1 cellular context compared by ENCODE assay signal in genomic region chr16:85227924-85228462, GRCh38.
TF ChIP-seq lines count a peak whose summit lies in the region.

No MANE protein-coding gene starts in this region.

TF ChIP-seq in HEK293, 187 proteins besides CTCF, POLR2A, EP300 and RAD21 (continued from another document and continues in another):
- no peak for TF ChIP-seq BCL11B (tag by site-specific recombination; IDR thresholded peaks at IDR 0.05; ENCODE audit: low read depth)
- TF ChIP-seq ZNF544 (tag by site-specific recombination; IDR thresholded peaks at IDR 0.05), result no peak
- TF ChIP-seq ZNF530 (tag by site-specific recombination; IDR thresholded peaks at IDR 0.05; ENCODE audit: low read depth), result no peak
- TF ChIP-seq PRDM2 (tag by site-specific recombination; IDR thresholded peaks at IDR 0.05; ENCODE audit: borderline replicate concordance), result no peak
- no peak for TF ChIP-seq ZNF513 (tag by site-specific recombination; IDR thresholded peaks at IDR 0.05)
- TF ChIP-seq ZNF23 (tag by site-specific recombination; IDR thresholded peaks at IDR 0.05; ENCODE audit: borderline replicate concordance), result no peak
- peak; percentile 22; the same call in 1 of the 2 replicates for TF ChIP-seq ZBTB8A (tag by site-specific recombination; IDR thresholded peaks at IDR 0.05)
- TF ChIP-seq ZBTB20 (tag by site-specific recombination; IDR thresholded peaks at IDR 0.05), result peak; percentile 98
- TF ChIP-seq ZBTB7A (tag by site-specific recombination; IDR thresholded peaks at IDR 0.05; ENCODE audit: low read depth), result no peak
- no peak for TF ChIP-seq ZNF473 (tag by site-specific recombination; IDR thresholded peaks at IDR 0.05)
- no peak for TF ChIP-seq ZNF549 (tag by site-specific recombination; IDR thresholded peaks at IDR 0.05)
- TF ChIP-seq GLIS2 (tag by site-specific recombination; IDR thresholded peaks at IDR 0.05), result peak; percentile 59; the same call in 1 of the 2 replicates
- peak; percentile 95 for TF ChIP-seq OSR2 (tag by site-specific recombination; IDR thresholded peaks at IDR 0.05)
- no peak for TF ChIP-seq ZSCAN18 (tag by site-specific recombination; IDR thresholded peaks at IDR 0.05)
- no peak for TF ChIP-seq ZNF768 (tag by site-specific recombination; IDR thresholded peaks at IDR 0.05)
- TF ChIP-seq RBAK (tag by site-specific recombination; IDR thresholded peaks at IDR 0.05), result no peak
- peak; percentile 38 for TF ChIP-seq WT1 (tag by site-specific recombination; IDR thresholded peaks at IDR 0.05)
- TF ChIP-seq, protein P1, sequence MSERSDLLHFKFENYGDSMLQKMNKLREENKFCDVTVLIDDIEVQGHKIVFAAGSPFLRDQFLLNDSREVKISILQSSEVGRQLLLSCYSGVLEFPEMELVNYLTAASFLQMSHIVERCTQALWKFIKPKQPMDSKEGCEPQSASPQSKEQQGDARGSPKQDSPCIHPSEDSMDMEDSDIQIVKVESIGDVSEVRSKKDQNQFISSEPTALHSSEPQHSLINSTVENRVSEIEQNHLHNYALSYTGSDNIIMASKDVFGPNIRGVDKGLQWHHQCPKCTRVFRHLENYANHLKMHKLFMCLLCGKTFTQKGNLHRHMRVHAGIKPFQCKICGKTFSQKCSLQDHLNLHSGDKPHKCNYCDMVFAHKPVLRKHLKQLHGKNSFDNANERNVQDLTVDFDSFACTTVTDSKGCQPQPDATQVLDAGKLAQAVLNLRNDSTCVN (tag by site-specific recombination; optimal IDR thresholded peaks at IDR 0.05), result no peak
- TF ChIP-seq SCRT1 (tag by site-specific recombination; IDR thresholded peaks at IDR 0.05; ENCODE audit: borderline replicate concordance), result no peak
- TF ChIP-seq ZNF341 (tag by site-specific recombination; IDR thresholded peaks at IDR 0.05; ENCODE audit: low read depth), result peak; percentile 99
- TF ChIP-seq, protein P2, sequence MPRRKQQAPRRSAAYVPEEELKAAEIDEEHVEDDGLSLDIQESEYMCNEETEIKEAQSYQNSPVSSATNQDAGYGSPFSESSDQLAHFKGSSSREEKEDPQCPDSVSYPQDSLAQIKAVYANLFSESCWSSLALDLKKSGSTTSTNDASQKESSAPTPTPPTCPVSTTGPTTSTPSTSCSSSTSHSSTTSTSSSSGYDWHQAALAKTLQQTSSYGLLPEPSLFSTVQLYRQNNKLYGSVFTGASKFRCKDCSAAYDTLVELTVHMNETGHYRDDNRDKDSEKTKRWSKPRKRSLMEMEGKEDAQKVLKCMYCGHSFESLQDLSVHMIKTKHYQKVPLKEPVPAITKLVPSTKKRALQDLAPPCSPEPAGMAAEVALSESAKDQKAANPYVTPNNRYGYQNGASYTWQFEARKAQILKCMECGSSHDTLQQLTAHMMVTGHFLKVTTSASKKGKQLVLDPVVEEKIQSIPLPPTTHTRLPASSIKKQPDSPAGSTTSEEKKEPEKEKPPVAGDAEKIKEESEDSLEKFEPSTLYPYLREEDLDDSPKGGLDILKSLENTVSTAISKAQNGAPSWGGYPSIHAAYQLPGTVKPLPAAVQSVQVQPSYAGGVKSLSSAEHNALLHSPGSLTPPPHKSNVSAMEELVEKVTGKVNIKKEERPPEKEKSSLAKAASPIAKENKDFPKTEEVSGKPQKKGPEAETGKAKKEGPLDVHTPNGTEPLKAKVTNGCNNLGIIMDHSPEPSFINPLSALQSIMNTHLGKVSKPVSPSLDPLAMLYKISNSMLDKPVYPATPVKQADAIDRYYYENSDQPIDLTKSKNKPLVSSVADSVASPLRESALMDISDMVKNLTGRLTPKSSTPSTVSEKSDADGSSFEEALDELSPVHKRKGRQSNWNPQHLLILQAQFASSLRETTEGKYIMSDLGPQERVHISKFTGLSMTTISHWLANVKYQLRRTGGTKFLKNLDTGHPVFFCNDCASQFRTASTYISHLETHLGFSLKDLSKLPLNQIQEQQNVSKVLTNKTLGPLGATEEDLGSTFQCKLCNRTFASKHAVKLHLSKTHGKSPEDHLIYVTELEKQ (tag by site-specific recombination; IDR thresholded peaks at IDR 0.05; ENCODE audit: borderline replicate concordance), result no peak; the same call in 1 of the 2 replicates
- TF ChIP-seq, protein P3, sequence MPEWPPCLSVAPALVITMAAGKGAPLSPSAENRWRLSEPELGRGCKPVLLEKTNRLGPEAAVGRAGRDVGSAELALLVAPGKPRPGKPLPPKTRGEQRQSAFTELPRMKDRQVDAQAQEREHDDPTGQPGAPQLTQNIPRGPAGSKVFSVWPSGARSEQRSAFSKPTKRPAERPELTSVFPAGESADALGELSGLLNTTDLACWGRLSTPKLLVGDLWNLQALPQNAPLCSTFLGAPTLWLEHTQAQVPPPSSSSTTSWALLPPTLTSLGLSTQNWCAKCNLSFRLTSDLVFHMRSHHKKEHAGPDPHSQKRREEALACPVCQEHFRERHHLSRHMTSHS (tag by site-specific recombination; IDR thresholded peaks at IDR 0.05), result no peak
- no peak for TF ChIP-seq ZNF626 (tag by site-specific recombination; IDR thresholded peaks at IDR 0.05)
- TF ChIP-seq ZNF157 (tag by site-specific recombination; IDR thresholded peaks at IDR 0.05), result no peak
- no peak for TF ChIP-seq HOXD13 (CRISPR knock-in tag; IDR thresholded peaks at IDR 0.05; ENCODE audit: borderline replicate concordance)
- no peak for TF ChIP-seq ZNF645 (tag by site-specific recombination; IDR thresholded peaks at IDR 0.05)
- TF ChIP-seq ZNF292 (tag by site-specific recombination; IDR thresholded peaks at IDR 0.05; ENCODE audit: borderline replicate concordance, low read depth), result no peak
- no peak for TF ChIP-seq ZNF791 (tag by site-specific recombination; IDR thresholded peaks at IDR 0.05)
- 0 out of 2 replicates have a peak, but pooled peaks have one; percentile 35 for TF ChIP-seq ZNF561 (tag by site-specific recombination; IDR thresholded peaks at IDR 0.05; ENCODE audit: borderline replicate concordance)
- no peak for TF ChIP-seq ZNF19 (tag by site-specific recombination; IDR thresholded peaks at IDR 0.05; ENCODE audit: low read depth)
- no peak for TF ChIP-seq GLI4 (tag by site-specific recombination; IDR thresholded peaks at IDR 0.05)
- TF ChIP-seq ZNF37A (tag by site-specific recombination; IDR thresholded peaks at IDR 0.05), result no peak
- TF ChIP-seq ZFP3 (tag by site-specific recombination; IDR thresholded peaks at IDR 0.05; ENCODE audit: low read depth), result no peak
- TF ChIP-seq ZFP41 (tag by site-specific recombination; IDR thresholded peaks at IDR 0.05; ENCODE audit: borderline replicate concordance), result no peak
- TF ChIP-seq ZNF555 (tag by site-specific recombination; conservative IDR thresholded peaks at IDR 0.05), result no peak
- TF ChIP-seq ZFHX2 (tag by site-specific recombination; conservative IDR thresholded peaks at IDR 0.05), result peak; percentile 95
- TF ChIP-seq ZNF366 (tag by site-specific recombination; conservative IDR thresholded peaks at IDR 0.05), result no peak
- peak; percentile 67; the same call in 1 of the 2 replicates for TF ChIP-seq IKZF3 (tag by site-specific recombination; IDR thresholded peaks at IDR 0.05)
- TF ChIP-seq ZNF211 (tag by site-specific recombination; IDR thresholded peaks at IDR 0.05; ENCODE audit: low read depth), result no peak
- no peak for TF ChIP-seq ZNF621 (tag by site-specific recombination; IDR thresholded peaks at IDR 0.05)
- TF ChIP-seq SP3 (tag by site-specific recombination; IDR thresholded peaks at IDR 0.05), result no peak
- TF ChIP-seq ZNF394 (tag by site-specific recombination; IDR thresholded peaks at IDR 0.05; ENCODE audit: borderline replicate concordance), result peak; percentile 47; the same call in 1 of the 2 replicates
- no peak for TF ChIP-seq ZSCAN23 (tag by site-specific recombination; IDR thresholded peaks at IDR 0.05)
- TF ChIP-seq ZNF548 (tag by site-specific recombination; IDR thresholded peaks at IDR 0.05), result no peak
- TF ChIP-seq ZNF624 (tag by site-specific recombination; IDR thresholded peaks at IDR 0.05), result no peak
- no peak for TF ChIP-seq ATF2 (tag by site-specific recombination; IDR thresholded peaks at IDR 0.05; ENCODE audit: low read depth)
- TF ChIP-seq, protein P4, sequence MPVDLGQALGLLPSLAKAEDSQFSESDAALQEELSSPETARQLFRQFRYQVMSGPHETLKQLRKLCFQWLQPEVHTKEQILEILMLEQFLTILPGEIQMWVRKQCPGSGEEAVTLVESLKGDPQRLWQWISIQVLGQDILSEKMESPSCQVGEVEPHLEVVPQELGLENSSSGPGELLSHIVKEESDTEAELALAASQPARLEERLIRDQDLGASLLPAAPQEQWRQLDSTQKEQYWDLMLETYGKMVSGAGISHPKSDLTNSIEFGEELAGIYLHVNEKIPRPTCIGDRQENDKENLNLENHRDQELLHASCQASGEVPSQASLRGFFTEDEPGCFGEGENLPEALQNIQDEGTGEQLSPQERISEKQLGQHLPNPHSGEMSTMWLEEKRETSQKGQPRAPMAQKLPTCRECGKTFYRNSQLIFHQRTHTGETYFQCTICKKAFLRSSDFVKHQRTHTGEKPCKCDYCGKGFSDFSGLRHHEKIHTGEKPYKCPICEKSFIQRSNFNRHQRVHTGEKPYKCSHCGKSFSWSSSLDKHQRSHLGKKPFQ (tag by site-specific recombination; IDR thresholded peaks at IDR 0.05), result 0 out of 2 replicates have a peak, but pooled peaks have one; percentile 22
- TF ChIP-seq ZNF2 (tag by site-specific recombination; IDR thresholded peaks at IDR 0.05), result no peak
